In the genomic region with DNA sequence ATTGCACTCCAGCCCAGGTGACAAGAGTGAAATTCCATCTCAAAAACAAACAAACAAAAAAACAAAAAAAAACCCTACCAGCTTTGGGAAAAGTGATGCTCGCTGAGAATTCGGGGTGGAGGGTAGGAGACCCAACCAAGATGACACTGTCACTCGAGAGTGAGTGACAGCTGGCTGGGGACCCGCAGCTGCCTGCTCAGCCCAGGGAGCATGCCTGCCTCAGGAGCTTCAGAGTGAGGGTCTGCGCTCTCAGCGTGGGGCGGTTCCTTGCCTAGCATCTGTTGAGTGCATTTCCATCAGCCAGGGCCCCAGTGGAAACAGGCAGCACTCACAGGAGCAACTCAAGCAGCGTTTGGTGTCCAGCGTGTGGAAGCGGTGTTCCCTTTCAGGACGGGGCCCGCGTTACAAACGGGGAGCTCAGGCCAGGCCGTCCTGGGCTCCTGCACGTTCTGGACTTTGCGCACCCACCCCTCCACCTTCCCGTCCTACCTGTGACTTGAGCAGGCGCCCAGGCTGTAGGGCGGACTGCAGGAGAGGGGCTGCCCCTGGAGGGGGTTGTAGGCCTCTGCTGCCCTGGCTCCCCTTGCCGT, we compare ENCODE assay signal across 20 cellular contexts.
"Had no signal": no experiment of that assay in that cellular context is flagged by ENCODE, and none has a peak within 500 bp of the region (broad histone marks: within the 10 kb centered on the region; RNA-seq: fewer than 3 reads in every experiment).

No MANE protein-coding gene starts in this region.

- H3K9me3 ChIP-seq: ovary, suprapubic skin, thyroid gland, upper lobe of left lung, uterus had no signal

- DNase-seq: cortex of kidney; dorsolateral prefrontal cortex; effector CD8-positive, alpha-beta T cell; islet precursor cell; natural killer cell; nucleus accumbens; ovary; stimulated activated CD4-positive, alpha-beta T cell treated with anti-CD3 and anti-CD28 coated beads, Interleukin-2, amount 100 ng/mL, for 48 hours; stimulated activated naive CD8-positive, alpha-beta T cell treated with anti-CD3 and anti-CD28 coated beads, Interleukin-15, Interleukin-2, amounts not matched to agents 100 U/mL and 50 U/mL, for 24 hours; thyroid gland; uterus had no signal

- H3K9me3 Mint-ChIP-seq: mesothelial cell of epicardium, natural killer cell, neural crest cell had no signal

- H3K36me3 Mint-ChIP-seq: natural killer cell had no signal

- H3K36me3 ChIP-seq: ovary, uterus had no signal

- H3K4me2 ChIP-seq: smooth muscle cell had no signal

- ATAC-seq: left lobe of liver; natural killer cell; right cardiac atrium; stimulated activated naive CD8-positive, alpha-beta T cell treated with anti-CD3 and anti-CD28 coated beads, Interleukin-15, Interleukin-2, amounts not matched to agents 100 U/mL and 50 U/mL, for 24 hours had no signal

- H3K4me3 Mint-ChIP-seq: mesothelial cell of epicardium, natural killer cell had no signal

- H3K27me3 ChIP-seq: dorsolateral prefrontal cortex, ovary, suprapubic skin, thyroid gland, upper lobe of left lung, uterus had no signal

- FAIRE-seq: frontal cortex had no signal

- H3K27me3 Mint-ChIP-seq: progenitor cell of endocrine pancreas had no signal

- H3K4me3 ChIP-seq: dorsolateral prefrontal cortex, ovary, smooth muscle cell, suprapubic skin, thyroid gland, upper lobe of left lung, uterus had no signal

- H3K27ac Mint-ChIP-seq: mesothelial cell of epicardium, natural killer cell, progenitor cell of endocrine pancreas had no signal

- H3K27ac ChIP-seq: ovary, suprapubic skin, thyroid gland, upper lobe of left lung, uterus had no signal
